In the genomic region with DNA sequence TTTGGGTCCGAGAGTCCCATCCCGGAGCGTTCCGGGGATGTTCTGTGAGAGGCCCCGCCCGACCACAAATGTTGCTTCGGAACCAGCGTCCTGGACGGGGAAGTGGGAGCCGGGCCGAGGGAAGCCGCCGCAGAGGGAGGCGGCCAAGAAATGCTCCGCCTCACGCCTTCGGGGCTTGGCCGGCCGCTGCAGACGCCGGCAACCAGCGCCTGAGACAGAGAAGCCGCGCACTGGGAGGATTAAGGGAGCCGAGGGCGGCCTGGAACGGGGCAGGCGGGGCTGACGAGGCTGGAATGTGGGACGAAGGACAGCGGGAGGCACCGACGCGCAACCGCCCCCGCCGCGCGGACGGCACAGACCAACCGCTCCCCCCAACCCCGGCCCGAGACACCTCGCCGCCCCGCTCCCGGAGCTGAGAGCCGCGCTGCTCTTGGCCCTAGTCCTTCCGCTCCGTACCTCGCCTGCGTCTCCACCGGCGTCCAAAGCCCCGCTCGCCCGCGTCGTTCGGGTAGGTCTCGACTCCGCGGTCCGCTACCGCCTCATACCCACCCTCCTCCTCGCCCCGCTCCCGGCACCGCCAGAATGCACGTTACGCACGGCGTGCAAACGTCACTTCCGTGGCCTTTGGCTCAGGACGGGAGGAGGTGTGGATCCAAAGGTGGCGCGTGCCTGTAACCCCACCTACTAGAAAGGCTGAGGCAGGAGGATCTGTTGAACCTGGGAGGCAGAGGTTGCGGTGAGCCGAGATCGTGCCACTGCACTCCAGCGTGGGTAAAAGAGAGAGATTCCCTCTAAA, we compare ENCODE assay signal across 8 cellular contexts. TPM values are rescaled to one million over a fixed set of nuclear protein-coding genes. Genes with fewer than 3 reads are reported as not detected.
DNase-seq lines count a peak whose midpoint lies in the region; ATAC-seq, FAIRE-seq and TF ChIP-seq lines count a peak whose summit lies in the region.

No MANE protein-coding gene starts in this region.

- H3K27ac ChIP-seq in gastroesophageal sphincter (peak overlapping the region; percentile 92 to 98 (median 96)), neutrophil (peak overlapping the region; percentile 92), substantia nigra (ENCODE audit: low read depth, low read length, poor library complexity, severe bottlenecking) (peak overlapping the region; percentile 88)

- TF ChIP-seq CTCF in gastroesophageal sphincter (IDR thresholded peaks at IDR 0.05) (no peak), neutrophil (IDR thresholded peaks at IDR 0.05) (peak; percentile 8)

- in situ Hi-C loops in HAP-1 (cut with MboI; ENCODE audit: low sequenced_read_pairs) = no loop called here

- H3K27me3 ChIP-seq in HAP-1 (ENCODE audit: low read depth) = no peaks in the 10 kb centered on the region
- H3K27me3 ChIP-seq in MG63 = no peaks in the 10 kb centered on the region
- no peaks in the 10 kb centered on the region for H3K27me3 ChIP-seq in gastroesophageal sphincter
- H3K27me3 ChIP-seq in neutrophil = peaks cover under 1% of the 10 kb centered on the region

- ATAC-seq in gastroesophageal sphincter = peak; percentile 96

- peak; percentile 93 to 94 for TF ChIP-seq POLR2A in gastroesophageal sphincter (IDR thresholded peaks at IDR 0.05)

- DNase-seq in HAP-1 (ENCODE audit: low spot score in 2 of 2) (peak; percentile 90 to 94), MG63 (peak; percentile 88), SHP77 treated with DMSO at 0.1 percent for 48 hours (lab: John Stamatoyannopoulos, UW) (peak; percentile 78), substantia nigra (lab: John Stamatoyannopoulos, UW) (peak; percentile 38 to 95 (median 84))
- peak; percentile 91 for DNase-seq in activated naive CD4-positive, alpha-beta T cell treated with Interleukin-2 at 50 U/mL for 16 hours

- H3K4me1 ChIP-seq in HAP-1 (peaks cover 8% of the 10 kb centered on the region), gastroesophageal sphincter (peaks cover 3 to 48% (median 5%) of the 10 kb centered on the region in 3 donors), neutrophil (ENCODE audit: control insufficient read depth in 1 of 2, insufficient read depth in 1 of 2, low read depth in 1 of 2, low read length in 1 of 2) (peaks cover 19% of the 10 kb centered on the region in 2 experiments)

- FAIRE-seq in G401.6 (lab: Jason Lieb, UNC) = peak; percentile 46

- peak overlapping the region; percentile 93 for H3K4me3 ChIP-seq in HAP-1
- H3K4me3 ChIP-seq in MG63 = peak overlapping the region; percentile 69
- peak overlapping the region; percentile 74 to 90 for H3K4me3 ChIP-seq in gastroesophageal sphincter
- peak overlapping the region; percentile 73 to 93 for H3K4me3 ChIP-seq in neutrophil (ENCODE audit: low read depth in 1 of 2, low read length in 1 of 2)

- 0 to 3% methylated on average over 4 to 24 of the region's 83 CpGs for WGBS in gastroesophageal sphincter (ENCODE audit: low coverage in 1 of 2), 2 donors

- TF ChIP-seq EP300 in gastroesophageal sphincter (IDR thresholded peaks at IDR 0.05) = no peak

- H3K36me3 ChIP-seq in HAP-1 (replicated peaks) (no peaks in the 10 kb centered on the region; the same call in 1 of the 2 replicates), MG63 (no peaks in the 10 kb centered on the region), gastroesophageal sphincter (no peaks in the 10 kb centered on the region), neutrophil (peaks cover 3% of the 10 kb centered on the region)

- peaks cover 7% of the 10 kb centered on the region for H3K9me3 ChIP-seq in HAP-1
- no peaks in the 10 kb centered on the region for H3K9me3 ChIP-seq in MG63
- H3K9me3 ChIP-seq in gastroesophageal sphincter = no peaks in the 10 kb centered on the region
- no peaks in the 10 kb centered on the region for H3K9me3 ChIP-seq in neutrophil

RNA-seq across cellular contexts. Expression of a gene that starts 36.7 kb away (rescaled TPM):
- total RNA-seq in MG63 (2014; rRNA removed; shearing (Covaris generic); ENCODE audit: low replicate concordance) = 3.0 and 18.5 TPM in 2 replicates
- total RNA-seq in gastroesophageal sphincter = 10 to 100 TPM; 13.7 to 27.9 (median 18.3) TPM

Comparison
In these comparisons a context has a peak if more than half of its experiments do, and no peak if none do; other contexts are left out.
1. Peak in every context shown above with its lines: DNase-seq, ATAC-seq, H3K4me3 ChIP-seq and H3K27ac ChIP-seq.